ENCODE assay signal across 8 cellular contexts in genomic region chr2:44291281-44292248, GRCh38. TPM values are rescaled to one million over a fixed set of nuclear protein-coding genes. Genes with fewer than 3 reads are reported as not detected.
DNase-seq lines count a peak whose midpoint lies in the region; ATAC-seq and TF ChIP-seq lines count a peak whose summit lies in the region.

No MANE protein-coding gene starts in this region.

- DNase-seq in Right ventricle myocardium superior (no peak), cardiac septum (ENCODE audit: low spot score) (no peak), NCI-H526 (lab: John Stamatoyannopoulos, UW) (peak; percentile 25 to 70), choroid plexus epithelial cell (ENCODE audit: low read depth) (peak; percentile 78), lower lobe of right lung (peak; percentile 61)

- H3K4me3 ChIP-seq in choroid plexus epithelial cell (ENCODE audit: low read depth, low read length) (no peak overlapping the region), lower lobe of right lung (no peak overlapping the region)

- no peaks in the 10 kb centered on the region for H3K36me3 ChIP-seq in lower lobe of right lung

- no peak overlapping the region for H3K27ac ChIP-seq in lower lobe of right lung

- intact Hi-C loops in Right ventricle myocardium superior (cut with DNase I) (no loop called here), cardiac septum (cut with DNase I) (loop anchor here (2.0 kb wide), 1 partner anchor 205 kb away; no protein-coding TSS in a partner anchor), lower lobe of right lung (cut with DNase I) (no loop called here)

- TF ChIP-seq CTCF in choroid plexus epithelial cell (conservative IDR thresholded peaks at IDR 0.05; ENCODE audit: low read depth, low read length) (peak; percentile 81), lower lobe of right lung (IDR thresholded peaks at IDR 0.05) (peak; percentile 47)

- H3K27me3 ChIP-seq in lower lobe of right lung (ENCODE audit: low read depth), result no peaks in the 10 kb centered on the region

- ATAC-seq in Right ventricle myocardium superior (ENCODE audit: poor library complexity) (peak; percentile 71), lower lobe of right lung (peak; percentile 92 to 95), HG03469 (IDR thresholded peaks at IDR 0.05; ENCODE audit: unreplicated experiment) (no peak), HG03139 (IDR thresholded peaks at IDR 0.05; ENCODE audit: unreplicated experiment) (no peak), GM21423 (IDR thresholded peaks at IDR 0.05; ENCODE audit: unreplicated experiment) (no peak)

- H3K9me3 ChIP-seq in lower lobe of right lung, result no peaks in the 10 kb centered on the region

- peaks cover 15% of the 10 kb centered on the region for H3K4me1 ChIP-seq in lower lobe of right lung

RNA-seq across cellular contexts. Expression of gene SLC3A1, which starts 16.3 kb away (rescaled TPM):
- not detected for total RNA-seq in Right ventricle myocardium superior
- total RNA-seq in cardiac septum, result 0.16 TPM
- total RNA-seq in lower lobe of right lung, result not detected

Comparison
In these comparisons a context has a peak if more than half of its experiments do, and no peak if none do; other contexts are left out.
1. ATAC-seq: peak in Right ventricle myocardium superior (single experiment) and lower lobe of right lung (2 of 2); none in HG03469 (single experiment), HG03139 (single experiment) and GM21423 (single experiment).
2. DNase-seq: peak in NCI-H526 (2 of 2), choroid plexus epithelial cell (single experiment) and lower lobe of right lung (single experiment); none in Right ventricle myocardium superior (single experiment) and cardiac septum (single experiment).